Comparison of ENCODE assay signal across 8 cellular contexts in genomic region chr2:111542120-111542774, GRCh38.
DNase-seq lines count a peak whose midpoint lies in the region; TF ChIP-seq lines count a peak whose summit lies in the region.
"Not testable (repeated sequence)": the region's sequence is repeated elsewhere in the genome, so short reads cannot be mapped to it uniquely, and the experiment has no call there.

No MANE protein-coding gene starts in this region.

- DNase-seq in AG09309 (ENCODE audit: low read depth) (peak; percentile 25), HCEC 1CT (peak; percentile 60), NCI-H226 (peak; percentile 50), amniotic epithelial cell (ENCODE audit: low read depth) (peak; percentile 62), cardiac fibroblast (ENCODE audit: low read depth in 2 of 2) (peak; percentile 65 to 66), fibroblast of mammary gland (ENCODE audit: low read depth) (peak; percentile 65), kidney epithelial cell (ENCODE audit: low read depth) (peak; percentile 28), pulmonary artery endothelial cell (ENCODE audit: low read depth, low spot score) (peak; percentile 32)

- H3K36me3 ChIP-seq in kidney epithelial cell (ENCODE audit: control insufficient read depth, insufficient read depth, low read length), result not testable (repeated sequence)

- not testable (repeated sequence) for H3K27me3 ChIP-seq in kidney epithelial cell (ENCODE audit: control insufficient read depth, insufficient read depth, low read length)

- not testable (repeated sequence) for TF ChIP-seq CTCF in AG09309 (IDR thresholded peaks at IDR 0.05; ENCODE audit: control insufficient read depth, insufficient read depth, low read depth, low read length, missing control alignments); cardiac fibroblast (IDR thresholded peaks at IDR 0.05; ENCODE audit: low read depth, low read length); fibroblast of mammary gland (conservative IDR thresholded peaks at IDR 0.05; ENCODE audit: control insufficient read depth, insufficient read depth, low read depth, low read length); kidney epithelial cell (IDR thresholded peaks at IDR 0.05; ENCODE audit: insufficient read depth, low read length, poor library complexity, severe bottlenecking)

- not testable (repeated sequence) for H3K4me3 ChIP-seq in AG09309 (ENCODE audit: control insufficient read depth, low read depth, low read length); cardiac fibroblast (replicated peaks in 1 of 2; ENCODE audit: low read depth in 2 of 2, low read length in 2 of 2); fibroblast of mammary gland (ENCODE audit: control insufficient read depth, low read depth, low read length); kidney epithelial cell (ENCODE audit: low read depth, low read length)
